24 cellular contexts compared by ENCODE assay signal in genomic region chr12:47297993-47298392, GRCh38.
A peak's percentile ranks its signal among the peaks of the same experiment; 100 is the strongest.
DNase-seq lines count a peak whose midpoint lies in the region; ATAC-seq, FAIRE-seq and TF ChIP-seq lines count a peak whose summit lies in the region.
"Had no signal": no experiment of that assay in that cellular context is flagged by ENCODE, and none has a peak within 500 bp of the region (broad histone marks: within the 10 kb centered on the region; RNA-seq: fewer than 3 reads in every experiment).

No MANE protein-coding gene starts in this region.

- CTCF ChIA-PET in CD4-positive, alpha-beta T cell (lab: Charles Lee): no interaction called here

- peaks cover 12% of the 10 kb centered on the region for H3K9me3 Mint-ChIP-seq in T-helper 2 cell treated with Interferon-gamma antibody and Interleukin-4, amounts not matched to agents 5 μg/mL and 100 μg/mL, for 36 hours
- peaks cover 4% of the 10 kb centered on the region for H3K9me3 Mint-ChIP-seq in CD4-positive, alpha-beta T cell

- no peak for DNase-seq in T-helper 2 cell treated with Interferon-gamma antibody and Interleukin-4, amounts not matched to agents 5 μg/mL and 100 μg/mL, for 36 hours (ENCODE audit: low spot score)
- DNase-seq in T-helper 2 cell (no peak), T-helper 17 cell (no peak), kidney (no peak), NOMO-1 treated with dmso at 0.1 percent for 144 hours (lab: John Stamatoyannopoulos, UW; ENCODE audit: unreplicated experiment) (no peak)
- DNase-seq in CD4-positive, alpha-beta T cell: no peak
- no peak for DNase-seq in stimulated activated CD4-positive, alpha-beta T cell treated with anti-CD3 and anti-CD28 coated beads, Interleukin-2, amount 100 ng/mL, for 24 hours
- DNase-seq: activated CD4-positive, alpha-beta T cell treated with anti-CD3 and anti-CD28 coated beads for 1 hour; caudate nucleus; COR-L47; glutamatergic neuron; H7; KG1; lower lobe of right lung; NCI-H2171 treated with DMSO at 0.1 percent for 48 hours; NCI-H524 treated with DMSO at 0.1 percent for 48 hours; NK-92 treated with Interleukin-12 subunit alpha and Interleukin-12 subunit beta, amount 100 ng/mL, for 24 hours; posterior cingulate gyrus; right lobe of liver; SIG-M5 had no signal

- no peaks in the 10 kb centered on the region for H3K27me3 Mint-ChIP-seq in T-helper 2 cell treated with Interferon-gamma antibody and Interleukin-4, amounts not matched to agents 5 μg/mL and 100 μg/mL, for 36 hours (ENCODE audit: low read depth)
- H3K27me3 Mint-ChIP-seq in CD4-positive, alpha-beta T cell: no peaks in the 10 kb centered on the region
- H3K27me3 Mint-ChIP-seq in T-helper 17 cell: no peaks in the 10 kb centered on the region

- no peaks in the 10 kb centered on the region for H3K9me3 ChIP-seq in CD4-positive, alpha-beta T cell (ENCODE audit: control insufficient read depth, low read length)
- H3K9me3 ChIP-seq in T-helper 17 cell (ENCODE audit: control insufficient read depth, low read length, poor library complexity, severe bottlenecking) (no peaks in the 10 kb centered on the region), kidney (ENCODE audit: control insufficient read depth in 1 of 2, low read length in 2 of 2) (no peaks in the 10 kb centered on the region)
- H3K9me3 ChIP-seq: lower lobe of right lung, right lobe of liver had no signal

- peaks cover 15% of the 10 kb centered on the region for H3K36me3 Mint-ChIP-seq in T-helper 2 cell treated with Interferon-gamma antibody and Interleukin-4, amounts not matched to agents 5 μg/mL and 100 μg/mL, for 36 hours (ENCODE audit: low read depth)
- H3K36me3 Mint-ChIP-seq in CD4-positive, alpha-beta T cell (ENCODE audit: low read depth): peaks cover 26% of the 10 kb centered on the region
- H3K36me3 Mint-ChIP-seq in T-helper 17 cell (ENCODE audit: low read depth): no peaks in the 10 kb centered on the region

- H3K9ac ChIP-seq in kidney (ENCODE audit: low read length in 2 of 2): no peak overlapping the region

- no peaks in the 10 kb centered on the region for H3K36me3 ChIP-seq in kidney (ENCODE audit: control insufficient read depth in 1 of 2, insufficient read depth in 2 of 2, low read length in 2 of 2)
- H3K36me3 ChIP-seq: lower lobe of right lung, right lobe of liver had no signal

- peak overlapping the region; percentile 25 for H3K4me3 Mint-ChIP-seq in T-helper 2 cell treated with Interferon-gamma antibody and Interleukin-4, amounts not matched to agents 5 μg/mL and 100 μg/mL, for 36 hours
- peak overlapping the region; percentile 36 for H3K4me3 Mint-ChIP-seq in CD4-positive, alpha-beta T cell
- H3K4me3 Mint-ChIP-seq in T-helper 17 cell: no peak overlapping the region

- no peak overlapping the region for H3K4me3 ChIP-seq in kidney (ENCODE audit: low read length in 2 of 2)
- H3K4me3 ChIP-seq: lower lobe of right lung, right lobe of liver had no signal

- H3K4me1 Mint-ChIP-seq in T-helper 2 cell treated with Interferon-gamma antibody and Interleukin-4, amounts not matched to agents 5 μg/mL and 100 μg/mL, for 36 hours (ENCODE audit: low read depth): peaks cover 39% of the 10 kb centered on the region
- peaks cover 60% of the 10 kb centered on the region for H3K4me1 Mint-ChIP-seq in CD4-positive, alpha-beta T cell (ENCODE audit: low read depth)
- H3K4me1 Mint-ChIP-seq in T-helper 17 cell: peaks cover 21% of the 10 kb centered on the region

- peak; percentile 46 for FAIRE-seq in kidney (lab: Jason Lieb, UNC)
- FAIRE-seq: astrocyte had no signal

- no peak for TF ChIP-seq CTCF in CD4-positive, alpha-beta T cell (IDR thresholded peaks at IDR 0.05)
- no peak for TF ChIP-seq CTCF in kidney (IDR thresholded peaks at IDR 0.05; ENCODE audit: borderline replicate concordance, extremely low read depth, insufficient read depth)

- intact Hi-C loops in CD4-positive, alpha-beta T cell (cut with DNase I, micrococcal nuclease): no loop called here
- intact Hi-C loops in kidney (cut with DNase I): no loop called here

- POLR2A ChIA-PET in CD4-positive, alpha-beta T cell (lab: Charles Lee): interaction anchor here (0.8 kb wide), 1 partner anchor 82 kb away, joined by 3 read pairs; no protein-coding TSS in a partner anchor

- no peaks in the 10 kb centered on the region for H3K27me3 ChIP-seq in CD4-positive, alpha-beta T cell (ENCODE audit: control insufficient read depth, insufficient read depth, low read length)
- H3K27me3 ChIP-seq: right lobe of liver had no signal

- no peak overlapping the region for H3K27ac ChIP-seq in CD4-positive, alpha-beta T cell (ENCODE audit: low read depth, low read length)
- H3K27ac ChIP-seq in kidney (ENCODE audit: low read depth in 2 of 2, low read length in 2 of 2): no peak overlapping the region
- H3K27ac ChIP-seq: 22Rv1, lower lobe of right lung, right lobe of liver had no signal

- no peak overlapping the region for H3K27ac Mint-ChIP-seq in T-helper 2 cell treated with Interferon-gamma antibody and Interleukin-4, amounts not matched to agents 5 μg/mL and 100 μg/mL, for 36 hours
- H3K27ac Mint-ChIP-seq in CD4-positive, alpha-beta T cell: peak overlapping the region; percentile 77
- H3K27ac Mint-ChIP-seq in T-helper 17 cell: peak overlapping the region; percentile 1

- peak; percentile 63 for ATAC-seq in CD4-positive, alpha-beta T cell (ENCODE audit: poor library complexity)
- ATAC-seq in T-helper 17 cell (no peak), GM18511 (IDR thresholded peaks at IDR 0.05; ENCODE audit: unreplicated experiment) (no peak)
- ATAC-seq: lower lobe of right lung, Panc1, right lobe of liver had no signal

- no peaks in the 10 kb centered on the region for H3K4me1 ChIP-seq in kidney (ENCODE audit: control insufficient read depth in 1 of 2, insufficient read depth in 1 of 2, low read depth in 1 of 2, low read length in 2 of 2)
- H3K4me1 ChIP-seq: lower lobe of right lung, right lobe of liver had no signal
